20 cellular contexts compared by ENCODE assay signal in genomic region chr2:72270556-72271275, GRCh38.
"Had no signal": no experiment of that assay in that cellular context is flagged by ENCODE, and none has a peak within 500 bp of the region (broad histone marks: within the 10 kb centered on the region; RNA-seq: fewer than 3 reads in every experiment).

No MANE protein-coding gene starts in this region.

- H3K27ac ChIP-seq: brain microvascular endothelial cell, gastrocnemius medialis, left ventricle myocardium inferior, ovary, right lobe of liver, thoracic aorta had no signal

- H3K9me3 Mint-ChIP-seq: T-helper 2 cell treated with Interferon-gamma antibody and Interleukin-4, amounts not matched to agents 5 μg/mL and 100 μg/mL, for 36 hours had no signal

- H3K27me3 Mint-ChIP-seq: naive thymus-derived CD8-positive, alpha-beta T cell; stimulated activated naive B cell treated with anti-CD40 and anti-IgM and Interleukin-4, amounts not matched to agents 10 μg/mL and 1 μg/mL and 100 μg/mL, for 72 hours had no signal

- H3K27me3 ChIP-seq: brain microvascular endothelial cell, gastrocnemius medialis, ovary, right lobe of liver had no signal

- H3K4me1 Mint-ChIP-seq: stimulated activated naive B cell treated with anti-CD40 and anti-IgM and Interleukin-4, amounts not matched to agents 10 μg/mL and 1 μg/mL and 100 μg/mL, for 72 hours had no signal

- H3K4me3 ChIP-seq: gastrocnemius medialis, left ventricle myocardium inferior, ovary, right lobe of liver, thoracic aorta had no signal

- FAIRE-seq: colon, small intestine had no signal

- DNase-seq: activated CD4-positive, alpha-beta T cell treated with anti-CD3 and anti-CD28 coated beads, Interleukin-2, amount 50 U/mL, for 1 hour; activated CD4-positive, CD25-positive, alpha-beta regulatory T cell treated with anti-CD3 and anti-CD28 coated beads, Interleukin-2, amount 50 U/mL, for 72 hours; activated CD8-positive, alpha-beta memory T cell treated with anti-CD3 and anti-CD28 coated beads for 24 hours; activated CD8-positive, alpha-beta memory T cell treated with anti-CD3 and anti-CD28 coated beads, Interleukin-2, amount 50 U/mL, for 48 hours; activated effector memory CD4-positive, alpha-beta T cell treated with anti-CD3 and anti-CD28 coated beads, Interleukin-2, amount 50 U/mL, for 16 hours; activated naive CD4-positive, alpha-beta T cell treated with anti-CD3 and anti-CD28 coated beads, Interleukin-2, amount 50 U/mL, for 16 hours; activated T-cell treated with anti-CD3 and anti-CD28 coated beads, Interleukin-2, amount 50 U/mL, for 48 hours; aorta; brain microvascular endothelial cell; central memory CD4-positive, alpha-beta T cell; gastrocnemius medialis; left ventricle myocardium inferior; naive thymus-derived CD8-positive, alpha-beta T cell; ovary; right lobe of liver; stimulated activated naive B cell treated with anti-CD40 and anti-IgM and Interleukin-4, amounts not matched to agents 10 μg/mL and 1 μg/mL and 100 μg/mL, for 72 hours had no signal

- ATAC-seq: gastrocnemius medialis; naive thymus-derived CD8-positive, alpha-beta T cell; stimulated activated naive B cell treated with anti-CD40 and anti-IgM and Interleukin-4, amounts not matched to agents 10 μg/mL and 1 μg/mL and 100 μg/mL, for 72 hours had no signal

- H3K36me3 Mint-ChIP-seq: stimulated activated naive B cell treated with anti-CD40 and anti-IgM and Interleukin-4, amounts not matched to agents 10 μg/mL and 1 μg/mL and 100 μg/mL, for 72 hours had no signal

- H3K27ac Mint-ChIP-seq: naive thymus-derived CD8-positive, alpha-beta T cell; stimulated activated naive B cell treated with anti-CD40 and anti-IgM and Interleukin-4, amounts not matched to agents 10 μg/mL and 1 μg/mL and 100 μg/mL, for 72 hours; T-helper 2 cell treated with Interferon-gamma antibody and Interleukin-4, amounts not matched to agents 5 μg/mL and 100 μg/mL, for 36 hours had no signal

- H3K4me3 Mint-ChIP-seq: stimulated activated naive B cell treated with anti-CD40 and anti-IgM and Interleukin-4, amounts not matched to agents 10 μg/mL and 1 μg/mL and 100 μg/mL, for 72 hours; T-helper 2 cell treated with Interferon-gamma antibody and Interleukin-4, amounts not matched to agents 5 μg/mL and 100 μg/mL, for 36 hours had no signal

- H3K36me3 ChIP-seq: brain microvascular endothelial cell, gastrocnemius medialis, left ventricle myocardium inferior, ovary, right lobe of liver, thoracic aorta had no signal
